In genomic region chr4:184348311-184349233, GRCh38 we compare ENCODE assay signal across 10 cellular contexts.
DNase-seq lines count a peak whose midpoint lies in the region; ATAC-seq and TF ChIP-seq lines count a peak whose summit lies in the region.
"Had no signal": no experiment of that assay in that cellular context is flagged by ENCODE, and none has a peak within 500 bp of the region (broad histone marks: within the 10 kb centered on the region; RNA-seq: fewer than 3 reads in every experiment).

No MANE protein-coding gene starts in this region.

- DNase-seq in MM.1S = no peak
- no peak for DNase-seq in memory B cell (ENCODE audit: low spot score in 2 of 2)
- peak; percentile 79 for DNase-seq in ureter (ENCODE audit: low spot score)
- DNase-seq in effector CD4-positive, alpha-beta T cell = no peak
- DNase-seq in MV-4-11 (lab: John Stamatoyannopoulos, UW) = no peak
- DNase-seq in activated T-cell treated with anti-CD3 and anti-CD28 coated beads, Interleukin-2, amount 50 U/mL, for 72 hours = no peak
- DNase-seq: activated naive CD8-positive, alpha-beta T cell treated with anti-CD3 and anti-CD28 coated beads, Interleukin-2, amount 10 ng/mL, durations not matched to agents 7 days and 5 days; NCI-H1436 treated with DMSO at 0.1 percent for 48 hours had no signal

- H3K27me3 ChIP-seq in MM.1S (replicated peaks; ENCODE audit: insufficient read depth, low read length) (no peaks in the 10 kb centered on the region), duodenal mucosa (ENCODE audit: control insufficient read depth in 1 of 2, insufficient read depth in 2 of 2, low read length in 2 of 2) (no peaks in the 10 kb centered on the region)

- peaks cover 50% of the 10 kb centered on the region for H3K4me1 ChIP-seq in MM.1S (ENCODE audit: low read length)
- H3K4me1 ChIP-seq in duodenal mucosa (ENCODE audit: control insufficient read depth in 1 of 2, insufficient read depth in 2 of 2, low read length in 2 of 2) = peaks cover 66 to 75% of the 10 kb centered on the region in 2 donors

- peak overlapping the region; percentile 97 for H3K27ac ChIP-seq in MM.1S (ENCODE audit: low read length)
- H3K27ac ChIP-seq in duodenal mucosa (ENCODE audit: low read depth, low read length) = peak overlapping the region; percentile 80

- H3F3A ChIP-seq in MM.1S (ENCODE audit: insufficient read depth, low read length) = peaks cover 46% of the 10 kb centered on the region

- TF ChIP-seq CTCF in MM.1S (IDR thresholded peaks at IDR 0.05; ENCODE audit: low read length) = no peak

- no peaks in the 10 kb centered on the region for H3K36me3 Mint-ChIP-seq in memory B cell
- H3K36me3 Mint-ChIP-seq in activated T-cell treated with anti-CD3 and anti-CD28 coated beads, Interleukin-2, amount 50 U/mL, for 72 hours (ENCODE audit: insufficient read depth in 2 of 2) = no peaks in the 10 kb centered on the region
- H3K36me3 Mint-ChIP-seq: activated naive CD8-positive, alpha-beta T cell treated with anti-CD3 and anti-CD28 coated beads, Interleukin-2, amount 10 ng/mL, durations not matched to agents 7 days and 5 days had no signal

- peak overlapping the region; percentile 36 for H3K27ac Mint-ChIP-seq in memory B cell
- no peak overlapping the region for H3K27ac Mint-ChIP-seq in activated T-cell treated with anti-CD3 and anti-CD28 coated beads, Interleukin-2, amount 50 U/mL, for 72 hours
- H3K27ac Mint-ChIP-seq: activated naive CD8-positive, alpha-beta T cell treated with anti-CD3 and anti-CD28 coated beads, Interleukin-2, amount 10 ng/mL, durations not matched to agents 7 days and 5 days; T-helper 2 cell treated with Interferon-gamma antibody and Interleukin-4, amounts not matched to agents 5 μg/mL and 100 μg/mL, for 36 hours had no signal

- H3K4me3 ChIP-seq in MM.1S (ENCODE audit: low read length) = no peak overlapping the region
- peak overlapping the region; percentile 43 to 47 for H3K4me3 ChIP-seq in duodenal mucosa (ENCODE audit: low read depth in 1 of 2, low read length in 2 of 2)

- no peaks in the 10 kb centered on the region for H4K20me1 ChIP-seq in MM.1S (ENCODE audit: insufficient read depth, low read length)

- no peaks in the 10 kb centered on the region for H3K79me2 ChIP-seq in MM.1S (ENCODE audit: low read length)

- H3K9ac ChIP-seq in MM.1S (ENCODE audit: low read length) = peak overlapping the region; percentile 82
- H3K9ac ChIP-seq in duodenal mucosa (ENCODE audit: low read depth in 1 of 2, low read length in 2 of 2) = peak overlapping the region; percentile 71 to 78

- peak overlapping the region; percentile 32; the same call in 1 of the 2 replicates for H2AFZ ChIP-seq in MM.1S (ENCODE audit: low read length)

- H3K4me1 Mint-ChIP-seq in memory B cell = peaks cover 66% of the 10 kb centered on the region
- peaks cover 15% of the 10 kb centered on the region for H3K4me1 Mint-ChIP-seq in activated T-cell treated with anti-CD3 and anti-CD28 coated beads, Interleukin-2, amount 50 U/mL, for 72 hours (ENCODE audit: low read depth)

- H3K36me3 ChIP-seq in MM.1S (replicated peaks; ENCODE audit: insufficient read depth, low read length) (no peaks in the 10 kb centered on the region), duodenal mucosa (ENCODE audit: control insufficient read depth in 1 of 2, insufficient read depth in 2 of 2, low read length in 2 of 2) (no peaks in the 10 kb centered on the region)

- no peaks in the 10 kb centered on the region for H3K9me2 ChIP-seq in MM.1S (replicated peaks; ENCODE audit: insufficient read depth, low read length)

- H3K27me3 Mint-ChIP-seq in memory B cell = peaks cover 5% of the 10 kb centered on the region
- H3K27me3 Mint-ChIP-seq in activated T-cell treated with anti-CD3 and anti-CD28 coated beads, Interleukin-2, amount 50 U/mL, for 72 hours (ENCODE audit: low read depth) = peaks cover 13% of the 10 kb centered on the region
- H3K27me3 Mint-ChIP-seq: activated naive CD8-positive, alpha-beta T cell treated with anti-CD3 and anti-CD28 coated beads, Interleukin-2, amount 10 ng/mL, durations not matched to agents 7 days and 5 days had no signal

- no peaks in the 10 kb centered on the region for H3K9me3 Mint-ChIP-seq in memory B cell
- H3K9me3 Mint-ChIP-seq in activated T-cell treated with anti-CD3 and anti-CD28 coated beads, Interleukin-2, amount 50 U/mL, for 72 hours = no peaks in the 10 kb centered on the region
- H3K9me3 Mint-ChIP-seq: activated naive CD8-positive, alpha-beta T cell treated with anti-CD3 and anti-CD28 coated beads, Interleukin-2, amount 10 ng/mL, durations not matched to agents 7 days and 5 days had no signal

- H3K4me3 Mint-ChIP-seq in memory B cell = peak overlapping the region; percentile 89
- no peak overlapping the region for H3K4me3 Mint-ChIP-seq in activated T-cell treated with anti-CD3 and anti-CD28 coated beads, Interleukin-2, amount 50 U/mL, for 72 hours
- H3K4me3 Mint-ChIP-seq: activated naive CD8-positive, alpha-beta T cell treated with anti-CD3 and anti-CD28 coated beads, Interleukin-2, amount 10 ng/mL, durations not matched to agents 7 days and 5 days; T-helper 2 cell treated with Interferon-gamma antibody and Interleukin-4, amounts not matched to agents 5 μg/mL and 100 μg/mL, for 36 hours had no signal

- H3K9me3 ChIP-seq in MM.1S (replicated peaks; ENCODE audit: insufficient read depth, low read length) (no peaks in the 10 kb centered on the region), duodenal mucosa (ENCODE audit: control insufficient read depth in 1 of 2, low read length in 2 of 2) (no peaks in the 10 kb centered on the region)

- ATAC-seq in memory B cell (ENCODE audit: low read depth) = no peak
- ATAC-seq in activated T-cell treated with anti-CD3 and anti-CD28 coated beads, Interleukin-2, amount 50 U/mL, for 72 hours (replicated peaks in 1 of 2) = no peak

- H3K4me2 ChIP-seq in MM.1S (ENCODE audit: low read depth, low read length) = peak overlapping the region; percentile 79; the same call in 1 of the 2 replicates
